14 cellular contexts compared by ENCODE assay signal in genomic region chr14:96206461-96206860, GRCh38. TPM values are rescaled to one million over a fixed set of nuclear protein-coding genes. Genes with fewer than 3 reads are reported as not detected.
DNase-seq lines count a peak whose midpoint lies in the region; ATAC-seq and TF ChIP-seq lines count a peak whose summit lies in the region.
"Had no signal": no experiment of that assay in that cellular context is flagged by ENCODE, and none has a peak within 500 bp of the region (broad histone marks: within the 10 kb centered on the region; RNA-seq: fewer than 3 reads in every experiment).

No MANE protein-coding gene starts in this region.

- no peaks in the 10 kb centered on the region for H3K9me3 Mint-ChIP-seq in MCF 10A (ENCODE audit: unreplicated experiment)

- CTCF ChIA-PET in MCF 10A (lab: Yijun Ruan, JAX): interaction anchor here (0.6 to 1.0 kb wide), 2 partner anchors 36 to 57 kb away, joined by 3 to 4 read pairs; no protein-coding TSS in a partner anchor

- H3K4me1 Mint-ChIP-seq in MCF 10A (ENCODE audit: insufficient read depth, unreplicated experiment): peaks cover 48% of the 10 kb centered on the region
- H3K4me1 Mint-ChIP-seq: activated naive CD4-positive, alpha-beta T cell treated with anti-CD3 and anti-CD28 coated beads, Interleukin-2, amount 10 ng/mL, durations not matched to agents 7 days and 5 days had no signal

- no peak for TF ChIP-seq CTCF in MCF 10A (IDR thresholded peaks at IDR 0.05; ENCODE audit: unreplicated experiment)

- H3K27ac Mint-ChIP-seq in MCF 10A (ENCODE audit: low read depth, unreplicated experiment): no peak overlapping the region
- H3K27ac Mint-ChIP-seq: activated naive CD4-positive, alpha-beta T cell treated with anti-CD3 and anti-CD28 coated beads, Interleukin-2, amount 10 ng/mL, durations not matched to agents 7 days and 5 days had no signal

- H3K36me3 Mint-ChIP-seq in MCF 10A (ENCODE audit: insufficient read depth, unreplicated experiment): no peaks in the 10 kb centered on the region
- H3K36me3 Mint-ChIP-seq: activated naive CD4-positive, alpha-beta T cell treated with anti-CD3 and anti-CD28 coated beads, Interleukin-2, amount 10 ng/mL, durations not matched to agents 7 days and 5 days had no signal

- POLR2A ChIA-PET in MCF 10A (lab: Yijun Ruan, JAX): interaction anchor here (0.7 to 4.4 kb wide), 3 partner anchors 10 to 672 kb away, joined by 3 to 25 read pairs (median 4); partner anchors contain the start of gene GLRX5

- ATAC-seq in left colon (peak; percentile 44), GM18868 (IDR thresholded peaks at IDR 0.05; ENCODE audit: unreplicated experiment) (no peak), HG02642 (IDR thresholded peaks at IDR 0.05; ENCODE audit: poor library complexity, unreplicated experiment) (no peak)

- no TSS peak for BruUV-seq in MCF 10A (replicated peaks; lab: Mats Ljungman, UMichigan)

- no peaks in the 10 kb centered on the region for H3K27me3 Mint-ChIP-seq in MCF 10A (ENCODE audit: insufficient read depth, unreplicated experiment)

- DNase-seq in DMS53 (lab: John Stamatoyannopoulos, UW): peak; percentile 13
- no peak for DNase-seq in DMS53 treated with DMSO at 0.1 percent for 48 hours (lab: John Stamatoyannopoulos, UW; ENCODE audit: unreplicated experiment)
- DNase-seq in MCF 10A (ENCODE audit: unreplicated experiment): peak; percentile 40
- peak; percentile 38 to 61 for DNase-seq in left colon
- DNase-seq in ureter (ENCODE audit: low spot score): peak; percentile 56
- DNase-seq in NCI-H1417 (lab: John Stamatoyannopoulos, UW): no peak
- DNase-seq: 8988T; activated naive CD4-positive, alpha-beta T cell treated with anti-CD3 and anti-CD28 coated beads, Interleukin-2, amount 10 ng/mL, durations not matched to agents 7 days and 5 days; caudate nucleus; naive B cell; NCI-H2227 treated with DMSO at 0.1 percent for 48 hours had no signal

- peak overlapping the region; percentile 74 for H3K4me3 Mint-ChIP-seq in MCF 10A (ENCODE audit: unreplicated experiment)
- H3K4me3 Mint-ChIP-seq: activated naive CD4-positive, alpha-beta T cell treated with anti-CD3 and anti-CD28 coated beads, Interleukin-2, amount 10 ng/mL, durations not matched to agents 7 days and 5 days; naive B cell had no signal

- intact Hi-C loops in MCF 10A (cut with micrococcal nuclease) (loop anchor here (10.0 kb wide), 1 partner anchor 72 kb away; no protein-coding TSS in a partner anchor), left colon (cut with DNase I, micrococcal nuclease) (no loop called here)

RNA-seq across cellular contexts. Expression of gene BDKRB2, which starts 1.8 kb away (rescaled TPM):
- total RNA-seq in MCF 10A (2022) (1.4 and 2.8 TPM in 2 replicates), left colon (10 to 100 TPM; 14.2 to 33.6 TPM), ureter (17.1 TPM)
- total RNA-seq: activated CD8-positive, alpha-beta memory T cell treated with anti-CD3 and anti-CD28 coated beads for 36 hours had no signal

RNA-seq across cellular contexts. Expression of gene BDKRB1, which starts 49.5 kb away (rescaled TPM):
- total RNA-seq in MCF 10A (2022) (0.32 and 0.51 TPM in 2 replicates), left colon (1 to 10 TPM; 5.2 to 6.6 TPM), ureter (1.4 TPM)
- total RNA-seq: activated CD8-positive, alpha-beta memory T cell treated with anti-CD3 and anti-CD28 coated beads for 36 hours had no signal

Comparison
In these comparisons a context has a peak if more than half of its experiments do, and no peak if none do; other contexts are left out.
1. DNase-seq: peak in DMS53 (single experiment), MCF 10A (single experiment), left colon (2 of 2) and ureter (single experiment); none in DMS53 treated with DMSO at 0.1 percent for 48 hours (single experiment) and NCI-H1417 (0 of 3).